18 cellular contexts compared by ENCODE assay signal in the genomic region with DNA sequence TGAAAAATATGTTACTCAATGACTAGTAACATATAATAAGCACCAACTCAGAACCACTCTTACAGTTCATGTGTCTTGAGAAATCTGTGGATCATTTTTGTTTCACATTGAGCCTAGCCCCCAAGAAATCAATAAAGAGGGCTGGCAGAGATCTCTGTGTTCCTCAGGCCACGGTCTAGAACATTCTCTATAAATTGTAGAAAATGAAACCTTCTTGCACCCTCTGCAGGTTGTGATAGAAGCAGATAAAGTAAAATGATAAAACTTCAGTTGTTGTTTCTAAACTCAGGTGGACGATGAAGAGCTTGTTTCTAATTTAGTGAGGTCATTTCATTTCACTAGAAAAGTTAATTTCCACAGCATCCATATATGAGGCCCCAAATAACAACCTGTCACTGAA.
DNase-seq lines count a peak whose midpoint lies in the region; ATAC-seq and TF ChIP-seq lines count a peak whose summit lies in the region.
"Had no signal": no experiment of that assay in that cellular context is flagged by ENCODE, and none has a peak within 500 bp of the region (broad histone marks: within the 10 kb centered on the region; RNA-seq: fewer than 3 reads in every experiment).

No MANE protein-coding gene starts in this region.

- no peak overlapping the region for H3K4me2 ChIP-seq in OCI-LY7 (ENCODE audit: low read length)
- H3K4me2 ChIP-seq: A549; BLaER1 treated with 17β-estradiol and CSF1 and Interleukin-3, amounts not matched to agents 10 nM and 100 nM; KMS-11 had no signal

- intact Hi-C loops in cardiac septum (cut with DNase I): loop anchor here (10.0 kb wide), 2 partner anchors 156 to 516 kb away; no protein-coding TSS in a partner anchor
- intact Hi-C loops in OCI-LY7 (cut with micrococcal nuclease; ENCODE audit: unreplicated experiment): no loop called here

- no peak overlapping the region for H2AFZ ChIP-seq in OCI-LY7 (ENCODE audit: low read length)

- no peaks in the 10 kb centered on the region for H4K20me1 ChIP-seq in OCI-LY7 (ENCODE audit: insufficient read depth, low read length)
- H4K20me1 ChIP-seq: BLaER1 treated with 17β-estradiol and CSF1 and Interleukin-3, amounts not matched to agents 10 nM and 100 nM had no signal

- H3K79me2 ChIP-seq in OCI-LY7 (ENCODE audit: insufficient read depth, low read depth, low read length): no peaks in the 10 kb centered on the region

- CTCF ChIA-PET in OCI-LY7 (lab: Charles Lee; ENCODE audit: unreplicated experiment): no interaction called here

- no peaks in the 10 kb centered on the region for H3K4me1 ChIP-seq in OCI-LY7 (ENCODE audit: insufficient read depth, low read length, poor library complexity, severe bottlenecking)
- H3K4me1 ChIP-seq: A549 had no signal

- no peaks in the 10 kb centered on the region for H3K9me2 ChIP-seq in OCI-LY7 (ENCODE audit: insufficient read depth, low read length)

- 0 out of 2 replicates have a peak, but pooled peaks have one; percentile 14 for TF ChIP-seq CTCF in AG10803 (conservative IDR thresholded peaks at IDR 0.05; ENCODE audit: low read length)
- TF ChIP-seq CTCF in HL-60 (IDR thresholded peaks at IDR 0.05; ENCODE audit: insufficient read depth, low read length): no peak
- TF ChIP-seq CTCF in fibroblast of the aortic adventitia (IDR thresholded peaks at IDR 0.05; ENCODE audit: insufficient read depth, low read length): no peak
- no peak for TF ChIP-seq CTCF in OCI-LY7 (conservative IDR thresholded peaks at IDR 0.05; ENCODE audit: low read length)

- DNase-seq in AG10803 (ENCODE audit: low read depth) (no peak), HL-60 (ENCODE audit: low read depth in 1 of 2, low spot score in 1 of 2) (no peak), OCI-M1 (lab: John Stamatoyannopoulos, UW) (peak; percentile 20), fibroblast of the aortic adventitia (ENCODE audit: low read depth) (peak; percentile 2), cardiac septum (ENCODE audit: low spot score) (no peak), OCI-LY7 (ENCODE audit: low spot score) (no peak)
- DNase-seq: CD8-positive, alpha-beta memory T cell; NCI-H1417 treated with DMSO at 0.1 percent for 48 hours; NCI-H226; NCI-H524 treated with DMSO at 0.1 percent for 48 hours; Right ventricle myocardium superior; T-helper 1 cell had no signal

- no peaks in the 10 kb centered on the region for H3K27me3 ChIP-seq in HL-60 (ENCODE audit: insufficient read depth, poor library complexity, severe bottlenecking)
- H3K27me3 ChIP-seq: BLaER1 treated with 17β-estradiol and CSF1 and Interleukin-3, amounts not matched to agents 10 nM and 100 nM had no signal

- no peak overlapping the region for H3K4me3 ChIP-seq in AG10803 (ENCODE audit: low read length)
- H3K4me3 ChIP-seq in HL-60 (replicated peaks; ENCODE audit: insufficient read depth, low read length): no peak overlapping the region
- H3K4me3 ChIP-seq in fibroblast of the aortic adventitia (ENCODE audit: low read depth, low read length): no peak overlapping the region
- no peak overlapping the region for H3K4me3 ChIP-seq in OCI-LY7 (ENCODE audit: low read depth, low read length, poor library complexity, severe bottlenecking)
- H3K4me3 ChIP-seq: A549; BLaER1 treated with 17β-estradiol and CSF1 and Interleukin-3, amounts not matched to agents 10 nM and 100 nM; GM12878; SK-N-MC had no signal

- H3K9me3 ChIP-seq in OCI-LY7 (ENCODE audit: low read length): no peaks in the 10 kb centered on the region
- H3K9me3 ChIP-seq: A549 had no signal

- H3K27ac ChIP-seq in HL-60 (replicated peaks): 0 out of 2 replicates have a peak overlapping the region, but pooled peaks have one; percentile 1
- no peak overlapping the region for H3K27ac ChIP-seq in OCI-LY7 (ENCODE audit: low read depth, low read length, poor library complexity, severe bottlenecking)
- H3K27ac ChIP-seq: A549; BLaER1 treated with 17β-estradiol and CSF1 and Interleukin-3, amounts not matched to agents 10 nM and 100 nM; KMS-11; SK-N-MC had no signal

- ATAC-seq in GM19351 (IDR thresholded peaks at IDR 0.05; ENCODE audit: unreplicated experiment): no peak
- ATAC-seq: A549, GM12878 had no signal

- POLR2A ChIA-PET in OCI-LY7 (lab: Charles Lee): no interaction called here

- no peaks in the 10 kb centered on the region for H3K36me3 ChIP-seq in OCI-LY7 (ENCODE audit: insufficient read depth, low read length)
- H3K36me3 ChIP-seq: BLaER1 treated with 17β-estradiol and CSF1 and Interleukin-3, amounts not matched to agents 10 nM and 100 nM had no signal

- no TSS peak for BruUV-seq in OCI-LY7 (replicated peaks; lab: Mats Ljungman, UMichigan)

Comparison
In these comparisons a context has a peak if more than half of its experiments do, and no peak if none do; other contexts are left out.
1. DNase-seq: peak in OCI-M1 (single experiment) and fibroblast of the aortic adventitia (single experiment); none in AG10803 (single experiment), HL-60 (0 of 2), cardiac septum (single experiment) and OCI-LY7 (single experiment).